25 cellular contexts compared by ENCODE assay signal in genomic region chr1:228337031-228337564, GRCh38.
DNase-seq lines count a peak whose midpoint lies in the region; TF ChIP-seq lines count a peak whose summit lies in the region.
"Had no signal": no experiment of that assay in that cellular context is flagged by ENCODE, and none has a peak within 500 bp of the region (broad histone marks: within the 10 kb centered on the region; RNA-seq: fewer than 3 reads in every experiment).

No MANE protein-coding gene starts in this region.

- peaks cover under 1% of the 10 kb centered on the region for H3K27me3 Mint-ChIP-seq in glutamatergic neuron (ENCODE audit: unreplicated experiment)
- H3K27me3 Mint-ChIP-seq in type B pancreatic cell = no peaks in the 10 kb centered on the region
- H3K27me3 Mint-ChIP-seq: B cell, memory B cell, T-helper 17 cell had no signal

- no peaks in the 10 kb centered on the region for H3K4me1 ChIP-seq in neuronal stem cell (ENCODE audit: control insufficient read depth in 2 of 2, insufficient read depth in 1 of 2, low read depth in 1 of 2, low read length in 2 of 2)
- no peaks in the 10 kb centered on the region for H3K4me1 ChIP-seq in tibial nerve
- H3K4me1 ChIP-seq: Caco-2, SJCRH30, suprapubic skin had no signal

- H3K27me3 ChIP-seq in neuronal stem cell (ENCODE audit: control insufficient read depth in 3 of 3, insufficient read depth in 3 of 3, low read depth in 1 of 3, low read length in 3 of 3) (peaks cover 0 to 3% (median 0%) of the 10 kb centered on the region in 3 experiments), tibial nerve (no peaks in the 10 kb centered on the region)
- H3K27me3 ChIP-seq: SJCRH30, suprapubic skin had no signal

- TF ChIP-seq POLR2A in tibial nerve (IDR thresholded peaks at IDR 0.05) = no peak

- H3K4ac ChIP-seq in neuronal stem cell (ENCODE audit: low read length) = no peak overlapping the region

- H2BK5ac ChIP-seq in neuronal stem cell (ENCODE audit: low read length) = no peak overlapping the region

- H3K27ac ChIP-seq in neuronal stem cell (replicated peaks; ENCODE audit: low read length) (no peak overlapping the region), tibial nerve (no peak overlapping the region)
- H3K27ac ChIP-seq: SJCRH30, suprapubic skin had no signal

- WGBS in neuronal stem cell (ENCODE audit: extremely low coverage in 2 of 2, insufficient read length in 2 of 2, insufficient replicate concordance in 1 of 2), 2 donors = no CpG with 5 or more reads among the region's 15 CpGs
- WGBS in tibial nerve, 2 donors = 90 to 92% methylated on average over 9 to 14 of the region's 15 CpGs

- no peak for TF ChIP-seq EP300 in tibial nerve (IDR thresholded peaks at IDR 0.05)

- no peak overlapping the region for H3K27ac Mint-ChIP-seq in glutamatergic neuron (ENCODE audit: unreplicated experiment)
- H3K27ac Mint-ChIP-seq in type B pancreatic cell = no peak overlapping the region
- H3K27ac Mint-ChIP-seq: B cell, memory B cell, T-helper 17 cell had no signal

- no peak overlapping the region for H3K4me3 Mint-ChIP-seq in glutamatergic neuron (ENCODE audit: unreplicated experiment)
- no peak overlapping the region for H3K4me3 Mint-ChIP-seq in type B pancreatic cell
- H3K4me3 Mint-ChIP-seq: B cell, memory B cell, T-helper 17 cell had no signal

- H2BK15ac ChIP-seq in neuronal stem cell (ENCODE audit: low read length) = no peak overlapping the region

- no peak overlapping the region for H4K91ac ChIP-seq in neuronal stem cell (ENCODE audit: low read depth, low read length, poor library complexity)

- H3K79me1 ChIP-seq in neuronal stem cell (ENCODE audit: low read depth, low read length) = peaks cover 2% of the 10 kb centered on the region

- H2BK120ac ChIP-seq in neuronal stem cell (ENCODE audit: low read depth, low read length) = no peak overlapping the region

- peak; percentile 43 for DNase-seq in activated effector memory CD4-positive, alpha-beta T cell treated with anti-CD3 and anti-CD28 coated beads, Interleukin-2, amount 50 U/mL, for 16 hours
- no peak for DNase-seq in activated effector memory CD4-positive, alpha-beta T cell treated with Interleukin-2 at 50 U/mL for 16 hours
- peak; percentile 12 for DNase-seq in glutamatergic neuron
- DNase-seq in neuronal stem cell (ENCODE audit: low spot score) = no peak
- DNase-seq in type B pancreatic cell (ENCODE audit: extremely low spot score, unreplicated experiment) = peak; percentile 64
- DNase-seq in globus pallidus (ENCODE audit: low spot score) = no peak
- no peak for DNase-seq in activated CD4-positive, alpha-beta T cell treated with anti-CD3 and anti-CD28 coated beads, Interleukin-2, amount 50 U/mL, for 48 hours
- no peak for DNase-seq in tibial nerve (ENCODE audit: low spot score in 2 of 2)
- DNase-seq: activated CD4-positive, alpha-beta T cell treated with anti-CD3 and anti-CD28 coated beads, Interleukin-2, amount 50 U/mL, for 1 hour; activated gamma-delta T cell treated with Interleukin-2 at 50 U/mL for 16 hours; anterior cingulate cortex; effector CD4-positive, alpha-beta T cell; foreskin melanocyte; HCEC 1CT; MM.1S; NCI-H1417 treated with DMSO at 0.1 percent for 48 hours; NCI-H510A treated with DMSO at 0.1 percent for 48 hours; stimulated activated CD4-positive, alpha-beta T cell treated with anti-CD3 and anti-CD28 coated beads, Interleukin-1b, Interleukin-23, amount 100 ng/mL, for 48 hours had no signal

- peaks cover 0 to 19% of the 10 kb centered on the region in 2 donors for H3K36me3 ChIP-seq in neuronal stem cell (replicated peaks in 1 of 2; ENCODE audit: control insufficient read depth in 2 of 2, insufficient read depth in 2 of 2, low read length in 2 of 2)
- peaks cover 0 to 21% (median 0%) of the 10 kb centered on the region in 3 donors for H3K36me3 ChIP-seq in tibial nerve
- H3K36me3 ChIP-seq: SJCRH30 had no signal

- H2BK12ac ChIP-seq in neuronal stem cell (ENCODE audit: low read length) = no peak overlapping the region

- peak overlapping the region; percentile 65 for H4K8ac ChIP-seq in neuronal stem cell (ENCODE audit: low read depth, low read length)

- peak overlapping the region; percentile 65 for H3K23ac ChIP-seq in neuronal stem cell (ENCODE audit: low read depth, low read length, poor library complexity)

- TF ChIP-seq CTCF in glutamatergic neuron (IDR thresholded peaks at IDR 0.05; ENCODE audit: partially characterized antibody, unreplicated experiment) = no peak
- TF ChIP-seq CTCF in type B pancreatic cell (conservative IDR thresholded peaks at IDR 0.05) = no peak
- TF ChIP-seq CTCF in tibial nerve (IDR thresholded peaks at IDR 0.05) = no peak

- H3K4me1 Mint-ChIP-seq in glutamatergic neuron (ENCODE audit: low read depth, unreplicated experiment) (no peaks in the 10 kb centered on the region), type B pancreatic cell (ENCODE audit: unreplicated experiment) (no peaks in the 10 kb centered on the region)
- H3K4me1 Mint-ChIP-seq: B cell, memory B cell, T-helper 17 cell had no signal

- H2AK5ac ChIP-seq in neuronal stem cell (ENCODE audit: low read depth, low read length) = no peak overlapping the region

- H2AFZ ChIP-seq in neuronal stem cell (ENCODE audit: low read length) = no peak overlapping the region

- peaks cover 0 to 3% of the 10 kb centered on the region in 2 donors for H3K9me3 ChIP-seq in neuronal stem cell (replicated peaks in 1 of 2; ENCODE audit: control insufficient read depth in 2 of 2, insufficient read depth in 1 of 2, low read depth in 1 of 2, low read length in 2 of 2)
- H3K9me3 ChIP-seq in tibial nerve = no peaks in the 10 kb centered on the region
- H3K9me3 ChIP-seq: Caco-2, SJCRH30, suprapubic skin had no signal

- H3K9me3 Mint-ChIP-seq in glutamatergic neuron (ENCODE audit: unreplicated experiment) (no peaks in the 10 kb centered on the region), type B pancreatic cell (no peaks in the 10 kb centered on the region)
- H3K9me3 Mint-ChIP-seq: memory B cell had no signal

- H3K14ac ChIP-seq in neuronal stem cell (ENCODE audit: low read length) = peak overlapping the region; percentile 21

- H3K4me2 ChIP-seq in neuronal stem cell (ENCODE audit: insufficient read depth, low read length, poor library complexity, severe bottlenecking) = no peak overlapping the region

- no peaks in the 10 kb centered on the region for H3K36me3 Mint-ChIP-seq in glutamatergic neuron (ENCODE audit: unreplicated experiment)
- H3K36me3 Mint-ChIP-seq in type B pancreatic cell = no peaks in the 10 kb centered on the region
- H3K36me3 Mint-ChIP-seq: memory B cell had no signal

- no peak overlapping the region for H3K4me3 ChIP-seq in neuronal stem cell (ENCODE audit: low read length in 2 of 2)
- no peak overlapping the region for H3K4me3 ChIP-seq in tibial nerve
- H3K4me3 ChIP-seq: K562, SJCRH30, suprapubic skin had no signal

- peak overlapping the region; percentile 48 for H3K18ac ChIP-seq in neuronal stem cell (ENCODE audit: low read length)

- H3K9ac ChIP-seq in neuronal stem cell (ENCODE audit: low read depth, low read length, poor library complexity) = peak overlapping the region; percentile 21

Comparison
In these comparisons a context has a peak if more than half of its experiments do, and no peak if none do; other contexts are left out.
1. DNase-seq: peak in activated effector memory CD4-positive, alpha-beta T cell treated with anti-CD3 and anti-CD28 coated beads, Interleukin-2, amount 50 U/mL, for 16 hours (single experiment), glutamatergic neuron (single experiment) and type B pancreatic cell (single experiment); none in activated effector memory CD4-positive, alpha-beta T cell treated with Interleukin-2 at 50 U/mL for 16 hours (single experiment), neuronal stem cell (single experiment), globus pallidus (single experiment), activated CD4-positive, alpha-beta T cell treated with anti-CD3 and anti-CD28 coated beads, Interleukin-2, amount 50 U/mL, for 48 hours (0 of 2) and tibial nerve (0 of 2).